Comparison of ENCODE assay signal across 26 cellular contexts in genomic region chr11:104624021-104624420, GRCh38.
A peak's percentile ranks its signal among the peaks of the same experiment; 100 is the strongest.
DNase-seq lines count a peak whose midpoint lies in the region; ATAC-seq and TF ChIP-seq lines count a peak whose summit lies in the region.
"Had no signal": no experiment of that assay in that cellular context is flagged by ENCODE, and none has a peak within 500 bp of the region (broad histone marks: within the 10 kb centered on the region; RNA-seq: fewer than 3 reads in every experiment).

No MANE protein-coding gene starts in this region.

- no peaks in the 10 kb centered on the region for H3K9me3 ChIP-seq in transverse colon
- H3K9me3 ChIP-seq: heart right ventricle had no signal

- BruUV-seq in MCF 10A (replicated peaks; lab: Mats Ljungman, UMichigan) = no TSS peak

- POLR2A ChIA-PET in MCF 10A (lab: Yijun Ruan, JAX) = no interaction called here

- peaks cover 18% of the 10 kb centered on the region for H3K4me1 Mint-ChIP-seq in activated naive CD8-positive, alpha-beta T cell (ENCODE audit: low read depth)
- H3K4me1 Mint-ChIP-seq in MCF 10A (ENCODE audit: insufficient read depth, unreplicated experiment) = peaks cover 20% of the 10 kb centered on the region
- H3K4me1 Mint-ChIP-seq: B cell, immature natural killer cell had no signal

- no peak overlapping the region for H3K27ac ChIP-seq in transverse colon
- H3K27ac ChIP-seq: heart right ventricle, RWPE1, WERI-Rb-1 had no signal

- H3K9me3 Mint-ChIP-seq in activated naive CD8-positive, alpha-beta T cell (ENCODE audit: low read depth) = no peaks in the 10 kb centered on the region
- H3K9me3 Mint-ChIP-seq in MCF 10A (ENCODE audit: unreplicated experiment) = peaks cover 7% of the 10 kb centered on the region
- H3K9me3 Mint-ChIP-seq: CD8-positive, alpha-beta memory T cell; immature natural killer cell; naive thymus-derived CD8-positive, alpha-beta T cell had no signal

- H3K4me1 ChIP-seq in transverse colon = no peaks in the 10 kb centered on the region

- peak; percentile 62 to 73 for ATAC-seq in activated CD4-positive, CD25-positive, alpha-beta regulatory T cell treated with anti-CD3 and anti-CD28 coated beads, Interleukin-2, amount 50 U/mL, for 24 hours
- ATAC-seq: heart right ventricle; left ventricle myocardium superior; naive thymus-derived CD8-positive, alpha-beta T cell had no signal

- in situ Hi-C loops in transverse colon (cut with MboI; ENCODE audit: low pct_ligation_motif_present in 1 of 4, low pct_unique_long_range_greater_than_20kb in 1 of 4, low sequenced_read_pairs in 3 of 4) = loop anchor here in 2 of 4 donors (25.0 kb wide), 2 partner anchors 1213 to 1238 kb away; no protein-coding TSS in a partner anchor

- H3K4me3 ChIP-seq in transverse colon = no peak overlapping the region
- H3K4me3 ChIP-seq: heart right ventricle had no signal

- intact Hi-C loops in MCF 10A (cut with micrococcal nuclease) = no loop called here
- intact Hi-C loops in transverse colon (cut with DNase I; ENCODE audit: low total_unique reads) = no loop called here

- CTCF ChIA-PET in MCF 10A (lab: Yijun Ruan, JAX) = interaction anchor here (1.3 kb wide), 2 partner anchors 14 to 941 kb away, joined by 3 to 5 read pairs; no protein-coding TSS in a partner anchor

- H3K27ac Mint-ChIP-seq in activated naive CD8-positive, alpha-beta T cell = peak overlapping the region; percentile 70
- H3K27ac Mint-ChIP-seq in MCF 10A (ENCODE audit: low read depth, unreplicated experiment) = no peak overlapping the region
- H3K27ac Mint-ChIP-seq: activated naive CD8-positive, alpha-beta T cell treated with anti-CD3 and anti-CD28 coated beads, Interleukin-2, amount 10 ng/mL, durations not matched to agents 7 days and 5 days; B cell; CD8-positive, alpha-beta memory T cell; immature natural killer cell; mesothelial cell of epicardium; naive thymus-derived CD8-positive, alpha-beta T cell had no signal

- DNase-seq in activated CD4-positive, CD25-positive, alpha-beta regulatory T cell (lab: John Stamatoyannopoulos, UW) = no peak
- DNase-seq in HS-5 (ENCODE audit: low read depth) (peak; percentile 3), iris pigment epithelial cell (ENCODE audit: low read depth) (peak; percentile 28), HT-29 (ENCODE audit: low spot score) (no peak), MCF 10A (ENCODE audit: unreplicated experiment) (no peak), transverse colon (no peak)
- DNase-seq: 8988T; activated CD4-positive, alpha-beta T cell treated with anti-CD3 and anti-CD28 coated beads, Interleukin-2, amount 50 U/mL, for 48 hours; activated naive CD8-positive, alpha-beta T cell treated with anti-CD3 and anti-CD28 coated beads, Interleukin-2, amount 10 ng/mL, durations not matched to agents 7 days and 5 days; CD8-positive, alpha-beta memory T cell; DMS153; effector CD4-positive, alpha-beta T cell; heart right ventricle; immature natural killer cell; left ventricle myocardium superior; naive thymus-derived CD8-positive, alpha-beta T cell; NCI-H1092 treated with DMSO at 0.1 percent for 48 hours; NCI-H1930; NCI-H526; occipital lobe; WERI-Rb-1 had no signal

- H3K4me3 Mint-ChIP-seq in activated naive CD8-positive, alpha-beta T cell = peak overlapping the region; percentile 8
- no peak overlapping the region for H3K4me3 Mint-ChIP-seq in MCF 10A (ENCODE audit: unreplicated experiment)
- H3K4me3 Mint-ChIP-seq: activated naive CD8-positive, alpha-beta T cell treated with anti-CD3 and anti-CD28 coated beads, Interleukin-2, amount 10 ng/mL, durations not matched to agents 7 days and 5 days; B cell; CD8-positive, alpha-beta memory T cell; immature natural killer cell; mesothelial cell of epicardium; naive thymus-derived CD8-positive, alpha-beta T cell had no signal

- no peaks in the 10 kb centered on the region for H3K27me3 ChIP-seq in transverse colon
- H3K27me3 ChIP-seq: heart right ventricle had no signal

- no peaks in the 10 kb centered on the region for H3K36me3 ChIP-seq in transverse colon
- H3K36me3 ChIP-seq: heart right ventricle, WERI-Rb-1 had no signal

- TF ChIP-seq EP300 in transverse colon (IDR thresholded peaks at IDR 0.05; ENCODE audit: low read depth) = no peak

- H3K36me3 Mint-ChIP-seq in activated naive CD8-positive, alpha-beta T cell = no peaks in the 10 kb centered on the region
- H3K36me3 Mint-ChIP-seq in MCF 10A (ENCODE audit: insufficient read depth, unreplicated experiment) = no peaks in the 10 kb centered on the region
- H3K36me3 Mint-ChIP-seq: CD8-positive, alpha-beta memory T cell; immature natural killer cell; mesothelial cell of epicardium; naive thymus-derived CD8-positive, alpha-beta T cell had no signal

- H3K27me3 Mint-ChIP-seq in activated naive CD8-positive, alpha-beta T cell = no peaks in the 10 kb centered on the region
- no peaks in the 10 kb centered on the region for H3K27me3 Mint-ChIP-seq in MCF 10A (ENCODE audit: insufficient read depth, unreplicated experiment)
- H3K27me3 Mint-ChIP-seq: activated naive CD8-positive, alpha-beta T cell treated with anti-CD3 and anti-CD28 coated beads, Interleukin-2, amount 10 ng/mL, durations not matched to agents 7 days and 5 days; B cell; CD8-positive, alpha-beta memory T cell; naive thymus-derived CD8-positive, alpha-beta T cell had no signal

- no peak for TF ChIP-seq POLR2A in transverse colon (IDR thresholded peaks at IDR 0.05)

- TF ChIP-seq CTCF in MCF 10A (IDR thresholded peaks at IDR 0.05; ENCODE audit: unreplicated experiment) (no peak), transverse colon (IDR thresholded peaks at IDR 0.05) (no peak)

Comparison
In these comparisons a context has a peak if more than half of its experiments do, and no peak if none do; other contexts are left out.
1. DNase-seq: peak in HS-5 (single experiment) and iris pigment epithelial cell (single experiment); none in activated CD4-positive, CD25-positive, alpha-beta regulatory T cell (0 of 4), HT-29 (single experiment), MCF 10A (single experiment) and transverse colon (single experiment).